Comparison of ENCODE assay signal across 8 cellular contexts in genomic region chr9:92763721-92764380, GRCh38. TPM values are rescaled to one million over a fixed set of nuclear protein-coding genes. Genes with fewer than 3 reads are reported as not detected.
DNase-seq lines count a peak whose midpoint lies in the region; ATAC-seq, FAIRE-seq and TF ChIP-seq lines count a peak whose summit lies in the region.

No MANE protein-coding gene starts in this region.

- TF ChIP-seq CTCF in MM.1S (IDR thresholded peaks at IDR 0.05; ENCODE audit: low read length): no peak
- no peak for TF ChIP-seq CTCF in fibroblast of villous mesenchyme (IDR thresholded peaks at IDR 0.05; ENCODE audit: insufficient read depth, low read depth, low read length)
- no peak for TF ChIP-seq CTCF in pancreas (IDR thresholded peaks at IDR 0.05)

- no peaks in the 10 kb centered on the region for H3K9me2 ChIP-seq in MM.1S (replicated peaks; ENCODE audit: insufficient read depth, low read length)

- no peaks in the 10 kb centered on the region for H4K20me1 ChIP-seq in MM.1S (ENCODE audit: insufficient read depth, low read length)

- H3K4me1 ChIP-seq in MM.1S (ENCODE audit: low read length) (peaks cover 45% of the 10 kb centered on the region), pancreas (peaks cover 10 to 22% (median 19%) of the 10 kb centered on the region in 3 donors)

- no peaks in the 10 kb centered on the region for H3K36me3 ChIP-seq in MM.1S (replicated peaks; ENCODE audit: insufficient read depth, low read length)
- H3K36me3 ChIP-seq in pancreas: no peaks in the 10 kb centered on the region

- peak overlapping the region; percentile 84 for H3K27ac Mint-ChIP-seq in activated CD8-positive, alpha-beta memory T cell treated with anti-CD3 and anti-CD28 coated beads, Interleukin-2, amount 10 ng/mL, durations not matched to agents 7 days and 5 days

- H3F3A ChIP-seq in MM.1S (ENCODE audit: insufficient read depth, low read length): peaks cover 35% of the 10 kb centered on the region

- peaks cover 48% of the 10 kb centered on the region for H3K4me1 Mint-ChIP-seq in activated CD8-positive, alpha-beta memory T cell treated with anti-CD3 and anti-CD28 coated beads, Interleukin-2, amount 10 ng/mL, durations not matched to agents 7 days and 5 days

- H3K27me3 ChIP-seq in MM.1S (replicated peaks; ENCODE audit: insufficient read depth, low read length): no peaks in the 10 kb centered on the region
- no peaks in the 10 kb centered on the region for H3K27me3 ChIP-seq in pancreas

- H3K27me3 Mint-ChIP-seq in activated CD8-positive, alpha-beta memory T cell treated with anti-CD3 and anti-CD28 coated beads, Interleukin-2, amount 10 ng/mL, durations not matched to agents 7 days and 5 days: no peaks in the 10 kb centered on the region

- peak overlapping the region; percentile 85; the same call in 1 of the 2 replicates for H3K27ac ChIP-seq in MM.1S (ENCODE audit: low read length)
- H3K27ac ChIP-seq in pancreas: peak overlapping the region in 2 of 4 donors; percentile 50 to 100

- WGBS in pancreas, 2 donors: 1% methylated on average over 35 to 42 of the region's 42 CpGs

- H3K4me3 ChIP-seq in MM.1S (ENCODE audit: low read length): peak overlapping the region; percentile 96
- peak overlapping the region; percentile 90 for H3K4me3 ChIP-seq in fibroblast of villous mesenchyme (ENCODE audit: low read depth, low read length)
- H3K4me3 ChIP-seq in pancreas: peak overlapping the region; percentile 90 to 98 (median 97)

- H3K4me3 Mint-ChIP-seq in activated CD8-positive, alpha-beta memory T cell treated with anti-CD3 and anti-CD28 coated beads, Interleukin-2, amount 10 ng/mL, durations not matched to agents 7 days and 5 days: peak overlapping the region; percentile 83

- H2AFZ ChIP-seq in MM.1S (ENCODE audit: low read length): peak overlapping the region; percentile 65; the same call in 1 of the 2 replicates

- H3K9me3 Mint-ChIP-seq in activated CD8-positive, alpha-beta memory T cell treated with anti-CD3 and anti-CD28 coated beads, Interleukin-2, amount 10 ng/mL, durations not matched to agents 7 days and 5 days (ENCODE audit: low read depth): no peaks in the 10 kb centered on the region

- CTCF ChIA-PET in activated CD8-positive, alpha-beta memory T cell treated with anti-CD3 and anti-CD28 coated beads, Interleukin-2, amount 10 ng/mL, durations not matched to agents 7 days and 5 days (lab: Charles Lee): interaction anchor here (1.2 to 2.0 kb wide), 6 partner anchors 10 to 240 kb away, joined by 3 to 14 read pairs (median 4); partner anchors contain the start of gene IPPK

- peak overlapping the region; percentile 93 for H3K4me2 ChIP-seq in MM.1S (ENCODE audit: low read depth, low read length)

- ATAC-seq in activated CD8-positive, alpha-beta memory T cell treated with anti-CD3 and anti-CD28 coated beads, Interleukin-2, amount 10 ng/mL, durations not matched to agents 7 days and 5 days: no peak
- no peak for ATAC-seq in pancreas

- intact Hi-C loops in pancreas (cut with DNase I): no loop called here

- peaks cover 58% of the 10 kb centered on the region for H3K79me2 ChIP-seq in MM.1S (ENCODE audit: low read length)

- H3K36me3 Mint-ChIP-seq in activated CD8-positive, alpha-beta memory T cell treated with anti-CD3 and anti-CD28 coated beads, Interleukin-2, amount 10 ng/mL, durations not matched to agents 7 days and 5 days: no peaks in the 10 kb centered on the region

- H3K9ac ChIP-seq in MM.1S (ENCODE audit: low read length): peak overlapping the region; percentile 88

- no peak for FAIRE-seq in pancreas (lab: Jason Lieb, UNC)

- H3K9me3 ChIP-seq in MM.1S (replicated peaks; ENCODE audit: insufficient read depth, low read length): no peaks in the 10 kb centered on the region
- no peaks in the 10 kb centered on the region for H3K9me3 ChIP-seq in pancreas

- peak; percentile 14 for DNase-seq in NCI-H1436 (lab: John Stamatoyannopoulos, UW)
- no peak for DNase-seq in NCI-H1436 treated with DMSO at 0.1 percent for 48 hours (lab: John Stamatoyannopoulos, UW)
- peak; percentile 29 for DNase-seq in MM.1S
- DNase-seq in activated CD8-positive, alpha-beta memory T cell treated with anti-CD3 and anti-CD28 coated beads, Interleukin-2, amount 10 ng/mL, durations not matched to agents 7 days and 5 days: peak; percentile 70
- DNase-seq in fibroblast of villous mesenchyme (ENCODE audit: low read depth): no peak
- DNase-seq in pancreas: peak in 5 of 6 donors; percentile 36 to 77 (median 52)
- no peak for DNase-seq in middle frontal gyrus (ENCODE audit: extremely low spot score, low spot score)
- no peak for DNase-seq in NCI-H128 (lab: John Stamatoyannopoulos, UW; ENCODE audit: unreplicated experiment)

RNA-seq across cellular contexts. Expression of gene BICD2, which starts 0.8 kb away (rescaled TPM):
- total RNA-seq in activated CD8-positive, alpha-beta memory T cell treated with anti-CD3 and anti-CD28 coated beads, Interleukin-2, amount 10 ng/mL, durations not matched to agents 7 days and 5 days: 10 to 100 TPM; 26.4 to 27.2 TPM
- total RNA-seq in fibroblast of villous mesenchyme (37.4 and 40.6 TPM in 2 replicates), pancreas (10 to 100 TPM in 1 of 6 donors, 1 to 10 TPM in 5; 5.6 to 13.2 (median 6.5) TPM)
- 1 to 10 TPM; 4.9 to 5.4 TPM for polyA plus RNA-seq in pancreas

Comparison
In these comparisons a context has a peak if more than half of its experiments do, and no peak if none do; other contexts are left out.
1. DNase-seq: peak in NCI-H1436 (single experiment), MM.1S (single experiment), activated CD8-positive, alpha-beta memory T cell treated with anti-CD3 and anti-CD28 coated beads, Interleukin-2, amount 10 ng/mL, durations not matched to agents 7 days and 5 days (single experiment) and pancreas (5 of 6); none in NCI-H1436 treated with DMSO at 0.1 percent for 48 hours (single experiment), fibroblast of villous mesenchyme (single experiment), middle frontal gyrus (single experiment) and NCI-H128 (single experiment).
2. Peak in every context shown above with its lines, with median percentiles within 50 percentile points of each other: H3K4me3 ChIP-seq.